14 cellular contexts compared by ENCODE assay signal in the genomic region with DNA sequence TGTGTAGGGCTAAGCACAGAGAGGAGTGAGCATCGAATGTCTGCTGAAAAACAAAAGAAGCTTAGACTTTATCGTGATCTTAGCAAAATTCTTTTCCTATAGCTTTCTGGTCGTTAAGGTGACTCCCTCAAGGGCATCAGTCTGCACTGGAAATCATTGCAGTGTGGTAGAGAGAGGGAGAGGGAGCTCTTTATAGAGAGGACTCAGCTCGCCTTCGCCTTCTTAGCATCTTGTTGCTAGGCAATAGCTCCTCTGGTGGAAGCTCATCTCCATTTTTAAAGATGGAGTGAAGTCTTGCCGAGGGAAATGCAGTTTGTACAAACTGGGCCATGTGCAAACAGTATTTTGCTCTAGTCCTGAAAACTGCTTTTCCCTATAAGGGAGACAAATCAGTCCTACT.
DNase-seq lines count a peak whose midpoint lies in the region; ATAC-seq and TF ChIP-seq lines count a peak whose summit lies in the region.
"Had no signal": no experiment of that assay in that cellular context is flagged by ENCODE, and none has a peak within 500 bp of the region (broad histone marks: within the 10 kb centered on the region; RNA-seq: fewer than 3 reads in every experiment).

No MANE protein-coding gene starts in this region.

- no peak for ATAC-seq in IMR-90 (ENCODE audit: low read depth)
- ATAC-seq: activated T-cell treated with anti-CD3 and anti-CD28 coated beads, Interleukin-2, amount 50 U/mL, for 4 hours had no signal

- H2BK15ac ChIP-seq in IMR-90 (ENCODE audit: low read depth, low read length) = no peak overlapping the region

- no peak overlapping the region for H3K18ac ChIP-seq in IMR-90 (ENCODE audit: low read depth, low read length)

- H3K27ac ChIP-seq in IMR-90 (ENCODE audit: insufficient read depth, low read length) (no peak overlapping the region), vagina (no peak overlapping the region)
- H3K27ac ChIP-seq: left ventricle myocardium inferior, neutrophil, transverse colon had no signal

- H3K56ac ChIP-seq in IMR-90 (ENCODE audit: extremely low read depth, insufficient read depth, low read length) = no peak overlapping the region

- H3K9ac ChIP-seq in IMR-90 (ENCODE audit: low read depth, low read length) (no peak overlapping the region), skeletal muscle satellite cell (ENCODE audit: low read depth, low read length) (no peak overlapping the region)

- H3K79me1 ChIP-seq in IMR-90 (ENCODE audit: low read depth in 1 of 2, low read length in 2 of 2) = no peaks in the 10 kb centered on the region

- H2BK20ac ChIP-seq in IMR-90 (ENCODE audit: low read depth, low read length) = no peak overlapping the region

- no peak overlapping the region for H2BK120ac ChIP-seq in IMR-90 (ENCODE audit: low read depth, low read length)

- no peak overlapping the region for H4K5ac ChIP-seq in IMR-90 (ENCODE audit: low read depth, low read length)

- H3K9me3 ChIP-seq in IMR-90 (ENCODE audit: control insufficient read depth, insufficient read depth, low read length) (no peaks in the 10 kb centered on the region), skeletal muscle satellite cell (replicated peaks; ENCODE audit: low read length) (no peaks in the 10 kb centered on the region), vagina (no peaks in the 10 kb centered on the region)
- H3K9me3 ChIP-seq: left ventricle myocardium inferior, neutrophil, transverse colon had no signal

- dilution Hi-C loops in IMR-90 (cut with HindIII; ENCODE audit: low sequenced_read_pairs, unreplicated experiment) = no loop called here

- TF ChIP-seq POLR2A in IMR-90 (IDR thresholded peaks at IDR 0.05; ENCODE audit: low read depth, low read length) (no peak), vagina (IDR thresholded peaks at IDR 0.05) (no peak)

- no peak overlapping the region for H3K14ac ChIP-seq in IMR-90 (replicated peaks; ENCODE audit: low read depth, low read length)

- H4K20me1 ChIP-seq in IMR-90 (ENCODE audit: insufficient read depth, low read length) = no peaks in the 10 kb centered on the region

- in situ Hi-C loops in IMR-90 (cut with MboI; ENCODE audit: low sequenced_read_pairs) = loop anchor here (25.0 kb wide), 1 partner anchor 281 kb away; no protein-coding TSS in a partner anchor

- H2AFZ ChIP-seq in IMR-90 (replicated peaks; ENCODE audit: low read length, poor library complexity) = no peak overlapping the region

- H2BK5ac ChIP-seq in IMR-90 (ENCODE audit: low read depth, low read length, poor library complexity, severe bottlenecking) = no peak overlapping the region

- no peak overlapping the region for H2AK9ac ChIP-seq in IMR-90 (replicated peaks; ENCODE audit: low read depth, low read length, poor library complexity)

- H3K4me1 ChIP-seq in IMR-90 (ENCODE audit: control insufficient read depth, insufficient read depth, low read length) (no peaks in the 10 kb centered on the region), skeletal muscle satellite cell (ENCODE audit: control insufficient read depth, insufficient read depth, low read length) (no peaks in the 10 kb centered on the region), vagina (no peaks in the 10 kb centered on the region)
- H3K4me1 ChIP-seq: transverse colon had no signal

- H4K91ac ChIP-seq in IMR-90 (ENCODE audit: insufficient read depth, low read depth, low read length) = no peak overlapping the region

- intact Hi-C loops in IMR-90 (cut with micrococcal nuclease) (loop anchor here (5.0 kb wide), 1 partner anchor 274 kb away; no protein-coding TSS in a partner anchor), vagina (cut with DNase I) (no loop called here)

- H3K4me2 ChIP-seq in IMR-90 (ENCODE audit: low read depth, low read length) = no peak overlapping the region
- peak overlapping the region; percentile 52 for H3K4me2 ChIP-seq in skeletal muscle satellite cell (ENCODE audit: low read length)

- H4K8ac ChIP-seq in IMR-90 (ENCODE audit: low read depth in 2 of 2, low read length in 2 of 2) = no peak overlapping the region

- H3K36me3 ChIP-seq in IMR-90 (ENCODE audit: control insufficient read depth, insufficient read depth, low read length) = no peaks in the 10 kb centered on the region
- H3K36me3 ChIP-seq in skeletal muscle satellite cell (ENCODE audit: insufficient read depth, low read length) = no peaks in the 10 kb centered on the region
- no peaks in the 10 kb centered on the region for H3K36me3 ChIP-seq in vagina
- H3K36me3 ChIP-seq: left ventricle myocardium inferior, neutrophil, transverse colon had no signal

- H3K9me1 ChIP-seq in IMR-90 (ENCODE audit: insufficient read depth, low read length) = no peaks in the 10 kb centered on the region

- H3K4ac ChIP-seq in IMR-90 (ENCODE audit: low read depth, low read length) = no peak overlapping the region

- DNase-seq in IMR-90 (peak; percentile 1), NCI-H748 treated with DMSO at 0.1 percent for 48 hours (lab: John Stamatoyannopoulos, UW) (peak; percentile 55), globus pallidus (ENCODE audit: low spot score) (peak; percentile 23), DMS114 treated with DMSO at 0.1 percent for 48 hours (lab: John Stamatoyannopoulos, UW; ENCODE audit: unreplicated experiment) (no peak), GM19238 (ENCODE audit: insufficient read length, low spot score) (no peak), vagina (ENCODE audit: extremely low spot score in 2 of 2) (no peak)
- DNase-seq: activated T-cell treated with anti-CD3 and anti-CD28 coated beads, Interleukin-2, amount 50 U/mL, for 4 hours; amniotic stem cell; CD8-positive, alpha-beta memory T cell; left ventricle myocardium inferior; NCI-H1092; transverse colon had no signal

- POLR2A ChIA-PET in IMR-90 (lab: Charles Lee; ENCODE audit: unreplicated experiment) = no interaction called here

- no TSS peak for BruUV-seq in IMR-90 (replicated peaks; lab: Mats Ljungman, UMichigan)

- no peak overlapping the region for H3K23ac ChIP-seq in IMR-90 (ENCODE audit: low read depth, low read length)

- H3K27me3 ChIP-seq in IMR-90 (ENCODE audit: control insufficient read depth, insufficient read depth, low read length) (peaks cover 3% of the 10 kb centered on the region; the same call in 1 of the 2 replicates), skeletal muscle satellite cell (ENCODE audit: control insufficient read depth, insufficient read depth, low read length) (no peaks in the 10 kb centered on the region), vagina (no peaks in the 10 kb centered on the region)

- no CpG with 5 or more reads among the region's 6 CpGs for WGBS in IMR-90 (ENCODE audit: extremely low coverage in 2 of 2, insufficient read length in 1 of 2), 2 experiments

- CTCF ChIA-PET in IMR-90 (lab: Yijun Ruan, JAX) = interaction anchor here (0.7 to 5.4 kb wide), 5 partner anchors 25 to 280 kb away, joined by 3 to 99 read pairs (median 4); partner anchors contain the start of gene SCN3A

- TF ChIP-seq CTCF in IMR-90 (conservative IDR thresholded peaks at IDR 0.05; ENCODE audit: low read depth, low read length) (no peak), vagina (IDR thresholded peaks at IDR 0.05) (no peak)

- no peak overlapping the region for H2AK5ac ChIP-seq in IMR-90 (ENCODE audit: low read depth, low read length)

- H3K4me3 ChIP-seq in IMR-90 (ENCODE audit: insufficient read depth, low read depth, low read length) (no peak overlapping the region), skeletal muscle satellite cell (ENCODE audit: low read length) (no peak overlapping the region), vagina (no peak overlapping the region)
- H3K4me3 ChIP-seq: left ventricle myocardium inferior, transverse colon had no signal

- TF ChIP-seq RAD21 in IMR-90 (IDR thresholded peaks at IDR 0.05; ENCODE audit: low read length) = no peak

TF ChIP-seq in IMR-90, 13 proteins besides CTCF, POLR2A, EP300 and RAD21:
- no peak for TF ChIP-seq BHLHE40 (IDR thresholded peaks at IDR 0.05; ENCODE audit: low read depth, low read length)
- no peak for TF ChIP-seq SMC3 (IDR thresholded peaks at IDR 0.05; ENCODE audit: low read depth, low read length)
- no peak for TF ChIP-seq RCOR1 (IDR thresholded peaks at IDR 0.05; ENCODE audit: insufficient replicate concordance, low read length)
- no peak for TF ChIP-seq ELK1 (IDR thresholded peaks at IDR 0.05; ENCODE audit: borderline replicate concordance, low read depth, low read length)
- no peak for TF ChIP-seq USF2 (IDR thresholded peaks at IDR 0.05; ENCODE audit: low read depth, low read length)
- TF ChIP-seq FOS (IDR thresholded peaks at IDR 0.05; ENCODE audit: low read depth, low read length) = no peak
- no peak for TF ChIP-seq MAZ (IDR thresholded peaks at IDR 0.05; ENCODE audit: borderline replicate concordance, low read depth, low read length)
- no peak for TF ChIP-seq MAFK (IDR thresholded peaks at IDR 0.05; ENCODE audit: low read depth, low read length)

Comparison
In these comparisons a context has a peak if more than half of its experiments do, and no peak if none do; other contexts are left out.
1. DNase-seq: peak in IMR-90 (single experiment), NCI-H748 treated with DMSO at 0.1 percent for 48 hours (single experiment) and globus pallidus (single experiment); none in DMS114 treated with DMSO at 0.1 percent for 48 hours (single experiment), GM19238 (single experiment) and vagina (0 of 2).